In genomic region chr6:170555305-170555704, GRCh38 we compare ENCODE assay signal across 9 cellular contexts. TPM values are rescaled to one million over a fixed set of nuclear protein-coding genes. Genes with fewer than 3 reads are reported as not detected.
A peak's percentile ranks its signal among the peaks of the same experiment; 100 is the strongest.
DNase-seq lines count a peak whose midpoint lies in the region; ATAC-seq and TF ChIP-seq lines count a peak whose summit lies in the region.
"Had no signal": no experiment of that assay in that cellular context is flagged by ENCODE, and none has a peak within 500 bp of the region (broad histone marks: within the 10 kb centered on the region; RNA-seq: fewer than 3 reads in every experiment).

No MANE protein-coding gene starts in this region.

- no peaks in the 10 kb centered on the region for H3K27me3 Mint-ChIP-seq in CD4-positive, CD25-positive, alpha-beta regulatory T cell

- no peak overlapping the region for H3K4me3 Mint-ChIP-seq in CD4-positive, CD25-positive, alpha-beta regulatory T cell

- no peak overlapping the region for H3K9ac ChIP-seq in parathyroid adenoma

- H3K36me3 Mint-ChIP-seq in CD4-positive, CD25-positive, alpha-beta regulatory T cell: peaks cover 15% of the 10 kb centered on the region

- no peaks in the 10 kb centered on the region for H3K27me3 ChIP-seq in CD4-positive, CD25-positive, alpha-beta regulatory T cell (ENCODE audit: control insufficient read depth, insufficient read depth, low read length)
- no peaks in the 10 kb centered on the region for H3K27me3 ChIP-seq in parathyroid adenoma (ENCODE audit: control insufficient read depth, insufficient read depth, low read length)

- H3K27ac ChIP-seq in CD4-positive, CD25-positive, alpha-beta regulatory T cell (ENCODE audit: insufficient read depth, low read length, poor library complexity, severe bottlenecking): no peak overlapping the region
- H3K27ac ChIP-seq in parathyroid adenoma: no peak overlapping the region

- no peak overlapping the region for H3K27ac Mint-ChIP-seq in CD4-positive, CD25-positive, alpha-beta regulatory T cell

- peaks cover 35% of the 10 kb centered on the region for H3K4me1 ChIP-seq in CD4-positive, CD25-positive, alpha-beta regulatory T cell (ENCODE audit: control insufficient read depth, insufficient read depth, low read length, poor library complexity, severe bottlenecking)
- H3K4me1 ChIP-seq in parathyroid adenoma: peaks cover 10% of the 10 kb centered on the region

- H3K4me3 ChIP-seq in CD4-positive, CD25-positive, alpha-beta regulatory T cell (ENCODE audit: low read depth, low read length): peak overlapping the region; percentile 77
- H3K4me3 ChIP-seq in parathyroid adenoma (ENCODE audit: low read depth, low read length): peak overlapping the region; percentile 91

- peaks cover 12% of the 10 kb centered on the region for H3K36me3 ChIP-seq in CD4-positive, CD25-positive, alpha-beta regulatory T cell (ENCODE audit: control insufficient read depth, insufficient read depth, low read length)
- H3K36me3 ChIP-seq in parathyroid adenoma (ENCODE audit: control insufficient read depth, insufficient read depth, low read length): no peaks in the 10 kb centered on the region

- H3K4me2 ChIP-seq in parathyroid adenoma (ENCODE audit: low read length): peak overlapping the region; percentile 99

- H3K9me3 Mint-ChIP-seq in CD4-positive, CD25-positive, alpha-beta regulatory T cell: no peaks in the 10 kb centered on the region

- TF ChIP-seq POLR2A in erythroblast (IDR thresholded peaks at IDR 0.05; ENCODE audit: low read length): no peak

- H3K4me1 Mint-ChIP-seq in CD4-positive, CD25-positive, alpha-beta regulatory T cell: peaks cover 0 to 40% (median 27%) of the 10 kb centered on the region in 4 donors

- H3K79me2 ChIP-seq in parathyroid adenoma: peaks cover 42% of the 10 kb centered on the region

- TF ChIP-seq CTCF in parathyroid adenoma (IDR thresholded peaks at IDR 0.05): no peak

- no peak overlapping the region for H2AFZ ChIP-seq in parathyroid adenoma

- no peaks in the 10 kb centered on the region for H3K9me3 ChIP-seq in CD4-positive, CD25-positive, alpha-beta regulatory T cell (ENCODE audit: control insufficient read depth in 2 of 2, low read length in 2 of 2)
- no peaks in the 10 kb centered on the region for H3K9me3 ChIP-seq in parathyroid adenoma (ENCODE audit: control insufficient read depth, low read length)

- DNase-seq in CD4-positive, CD25-positive, alpha-beta regulatory T cell: no peak
- DNase-seq in NCI-H69 (lab: John Stamatoyannopoulos, UW) (peak; percentile 20), erythroblast (lab: John Stamatoyannopoulos, UW) (peak; percentile 16 to 48), NCI-H2107 (lab: John Stamatoyannopoulos, UW) (no peak), T-helper 2 cell (no peak)
- DNase-seq: activated naive CD4-positive, alpha-beta T cell treated with anti-CD3 and anti-CD28 coated beads, Interleukin-2, amount 50 U/mL, for 16 hours had no signal

- no peak for ATAC-seq in CD4-positive, CD25-positive, alpha-beta regulatory T cell (ENCODE audit: low read depth in 2 of 2)
- ATAC-seq in HG02759 (IDR thresholded peaks at IDR 0.05; ENCODE audit: unreplicated experiment) (no peak), HG03520 (IDR thresholded peaks at IDR 0.05; ENCODE audit: unreplicated experiment) (no peak)

RNA-seq across cellular contexts. Expression of gene TBP, which starts 1.1 kb away (rescaled TPM):
- total RNA-seq in CD4-positive, CD25-positive, alpha-beta regulatory T cell: 16.5 TPM
- polyA plus RNA-seq in CD4-positive, CD25-positive, alpha-beta regulatory T cell: 10 to 100 TPM; 15.6 to 25.5 (median 21.8) TPM

RNA-seq across cellular contexts. Expression of gene PSMB1, which starts 2.2 kb away (rescaled TPM):
- total RNA-seq in CD4-positive, CD25-positive, alpha-beta regulatory T cell: 103 TPM
- polyA plus RNA-seq in CD4-positive, CD25-positive, alpha-beta regulatory T cell: 100 to 1,000 TPM; 562 to 702 (median 622) TPM

RNA-seq across cellular contexts. Expression of gene PDCD2, which starts 29.1 kb away (rescaled TPM):
- 50.6 TPM for total RNA-seq in CD4-positive, CD25-positive, alpha-beta regulatory T cell
- polyA plus RNA-seq in CD4-positive, CD25-positive, alpha-beta regulatory T cell: 100 to 1,000 TPM; 122 to 135 (median 125) TPM

Comparison
In these comparisons a context has a peak if more than half of its experiments do, and no peak if none do; other contexts are left out.
1. DNase-seq: peak in NCI-H69 (single experiment) and erythroblast (2 of 2); none in CD4-positive, CD25-positive, alpha-beta regulatory T cell (0 of 3), NCI-H2107 (single experiment) and T-helper 2 cell (0 of 5).